Comparison of ENCODE assay signal across 11 cellular contexts in genomic region chr15:93829115-93829849, GRCh38.
DNase-seq lines count a peak whose midpoint lies in the region; ATAC-seq, FAIRE-seq and TF ChIP-seq lines count a peak whose summit lies in the region.
"Had no signal": no experiment of that assay in that cellular context is flagged by ENCODE, and none has a peak within 500 bp of the region (broad histone marks: within the 10 kb centered on the region; RNA-seq: fewer than 3 reads in every experiment).

No MANE protein-coding gene starts in this region.

- POLR2A ChIA-PET in AG04449 (lab: Yijun Ruan, JAX) (interaction anchor here (0.7 kb wide), 2 partner anchors 110 to 757 kb away, joined by 3 to 7 read pairs; no protein-coding TSS in a partner anchor), T-cell (lab: Charles Lee) (no interaction called here)

- peak overlapping the region; percentile 46 for H3K9ac ChIP-seq in keratinocyte (ENCODE audit: control insufficient read depth, extremely low read depth, insufficient read depth, low read length)

- H3K4me3 Mint-ChIP-seq in T-cell, result no peak overlapping the region
- H3K4me3 Mint-ChIP-seq: CD8-positive, alpha-beta T cell had no signal

- H3K9me3 ChIP-seq in keratinocyte (ENCODE audit: control insufficient read depth, low read depth, low read length), result no peaks in the 10 kb centered on the region

- DNase-seq in AG04449 (ENCODE audit: low read depth, low spot score), result peak; percentile 78
- DNase-seq in amniotic epithelial cell (ENCODE audit: low read depth), result peak; percentile 71
- DNase-seq in keratinocyte (ENCODE audit: low read depth, low spot score), result peak; percentile 95
- no peak for DNase-seq in T-cell
- no peak for DNase-seq in hippocampal formation (lab: John Stamatoyannopoulos, UW)
- DNase-seq in DMS79 treated with DMSO at 0.1 percent for 48 hours (lab: John Stamatoyannopoulos, UW), result no peak
- DNase-seq: CD8-positive, alpha-beta T cell; IMR-90; stimulated activated CD4-positive, alpha-beta T cell treated with anti-CD3 and anti-CD28 coated beads, Interleukin-1b, Interleukin-23, amount 100 ng/mL, for 48 hours had no signal

- no peaks in the 10 kb centered on the region for H3K27me3 ChIP-seq in keratinocyte (ENCODE audit: control insufficient read depth, extremely low read depth, insufficient read depth, low read length)

- peak; percentile 99 for FAIRE-seq in keratinocyte (lab: Jason Lieb, UNC)

- dilution Hi-C loops in keratinocyte (cut with MboI; ENCODE audit: extremely low pct_ligation_motif_present, low sequenced_read_pairs), result no loop called here

- no peaks in the 10 kb centered on the region for H3K9me3 Mint-ChIP-seq in T-cell
- H3K9me3 Mint-ChIP-seq: CD8-positive, alpha-beta T cell had no signal

- no peaks in the 10 kb centered on the region for H3K36me3 Mint-ChIP-seq in T-cell
- H3K36me3 Mint-ChIP-seq: CD8-positive, alpha-beta T cell had no signal

- no peak overlapping the region for H3K4me3 ChIP-seq in AG04449 (ENCODE audit: low read depth, low read length)
- peak overlapping the region in 1 of 3 experiments; percentile 7 for H3K4me3 ChIP-seq in keratinocyte (ENCODE audit: control insufficient read depth in 2 of 3, extremely low read depth in 1 of 3, insufficient read depth in 2 of 3, low read depth in 1 of 3, low read length in 3 of 3)

- peaks cover 0 to 5% of the 10 kb centered on the region in 2 donors for H3K27me3 Mint-ChIP-seq in T-cell

- TF ChIP-seq CTCF in AG04449 (IDR thresholded peaks at IDR 0.05; ENCODE audit: insufficient read depth, low read length, missing control alignments), result no peak
- no peak for TF ChIP-seq CTCF in keratinocyte (optimal IDR thresholded peaks at IDR 0.05 in 1 of 3, IDR thresholded peaks at IDR 0.05 in 1 of 3, conservative IDR thresholded peaks at IDR 0.05 in 1 of 3; ENCODE audit: extremely low read depth in 1 of 3, insufficient read depth in 2 of 3, low read length in 3 of 3)

- H3K9me1 ChIP-seq in keratinocyte (ENCODE audit: control insufficient read depth, extremely low read depth, insufficient read depth, low read length), result no peaks in the 10 kb centered on the region

- peak; percentile 62 for ATAC-seq in HG02610 (IDR thresholded peaks at IDR 0.05; ENCODE audit: unreplicated experiment)
- ATAC-seq in T-cell (replicated peaks in 1 of 4), result no peak
- no peak for ATAC-seq in HG03280 (IDR thresholded peaks at IDR 0.05; ENCODE audit: unreplicated experiment)
- ATAC-seq: CD8-positive, alpha-beta T cell had no signal

- no peaks in the 10 kb centered on the region for H3K4me1 Mint-ChIP-seq in T-cell

- peak overlapping the region; percentile 83 for H3K27ac ChIP-seq in keratinocyte (ENCODE audit: control insufficient read depth, insufficient read depth, low read length)

- no peaks in the 10 kb centered on the region for H3K36me3 ChIP-seq in keratinocyte (ENCODE audit: control insufficient read depth in 2 of 2, extremely low read depth in 1 of 2, insufficient read depth in 2 of 2, low read length in 2 of 2)

- H3K4me2 ChIP-seq in keratinocyte (ENCODE audit: control insufficient read depth, extremely low read depth, insufficient read depth, low read depth, low read length), result peak overlapping the region; percentile 18

- H2AFZ ChIP-seq in keratinocyte (ENCODE audit: control insufficient read depth, low read length), result peak overlapping the region; percentile 62

- H3K4me1 ChIP-seq in keratinocyte (ENCODE audit: control insufficient read depth, extremely low read depth, insufficient read depth, low read length), result peaks cover 42% of the 10 kb centered on the region

- no peaks in the 10 kb centered on the region for H4K20me1 ChIP-seq in keratinocyte (ENCODE audit: control insufficient read depth, extremely low read depth, insufficient read depth, low read length)

- CTCF ChIA-PET in AG04449 (lab: Yijun Ruan, JAX) (no interaction called here), T-cell (lab: Charles Lee) (no interaction called here)

- H3K27ac Mint-ChIP-seq in T-cell, result no peak overlapping the region
- H3K27ac Mint-ChIP-seq: CD8-positive, alpha-beta T cell had no signal

- H3K79me2 ChIP-seq in keratinocyte (ENCODE audit: control insufficient read depth, insufficient read depth, low read length), result no peaks in the 10 kb centered on the region

Comparison
In these comparisons a context has a peak if more than half of its experiments do, and no peak if none do; other contexts are left out.
1. DNase-seq: peak in AG04449 (single experiment), amniotic epithelial cell (single experiment) and keratinocyte (single experiment); none in T-cell (0 of 34), hippocampal formation (0 of 2) and DMS79 treated with DMSO at 0.1 percent for 48 hours (single experiment).